ENCODE assay signal across 10 cellular contexts in genomic region chr12:68621092-68622081, GRCh38. TPM values are rescaled to one million over a fixed set of nuclear protein-coding genes. Genes with fewer than 3 reads are reported as not detected.
DNase-seq lines count a peak whose midpoint lies in the region; ATAC-seq, FAIRE-seq and TF ChIP-seq lines count a peak whose summit lies in the region.
"Had no signal": no experiment of that assay in that cellular context is flagged by ENCODE, and none has a peak within 500 bp of the region (broad histone marks: within the 10 kb centered on the region; RNA-seq: fewer than 3 reads in every experiment).

No MANE protein-coding gene starts in this region.

- no peaks in the 10 kb centered on the region for H3K27me3 ChIP-seq in ACC112 (ENCODE audit: insufficient read depth, low read length)
- H3K27me3 ChIP-seq in ovary, result no peaks in the 10 kb centered on the region

- no peak for TF ChIP-seq POLR2A in ovary (IDR thresholded peaks at IDR 0.05)

- intact Hi-C loops in ovary (cut with DNase I), result no loop called here

- H3K4me3 Mint-ChIP-seq in activated T-helper 17 cell treated with anti-CD3 and anti-CD28 coated beads, Interleukin-2, amount 50 U/mL, for 72 hours, result peak overlapping the region; percentile 44
- peak overlapping the region; percentile 1 to 67 (median 34) for H3K4me3 Mint-ChIP-seq in naive B cell

- TF ChIP-seq CTCF in ovary (IDR thresholded peaks at IDR 0.05), result no peak

- no peaks in the 10 kb centered on the region for H3K9me3 ChIP-seq in ovary

- H3K27me3 Mint-ChIP-seq in activated T-helper 17 cell treated with anti-CD3 and anti-CD28 coated beads, Interleukin-2, amount 50 U/mL, for 72 hours, result no peaks in the 10 kb centered on the region
- no peaks in the 10 kb centered on the region for H3K27me3 Mint-ChIP-seq in naive B cell

- WGBS in ovary, 3 donors, result 34 to 56% (median 44%) methylated on average over 1 of the region's 1 CpG

- no peaks in the 10 kb centered on the region for H3K9me3 Mint-ChIP-seq in activated T-helper 17 cell treated with anti-CD3 and anti-CD28 coated beads, Interleukin-2, amount 50 U/mL, for 72 hours
- no peaks in the 10 kb centered on the region for H3K9me3 Mint-ChIP-seq in naive B cell

- peaks cover 99% of the 10 kb centered on the region for H3K36me3 Mint-ChIP-seq in activated T-helper 17 cell treated with anti-CD3 and anti-CD28 coated beads, Interleukin-2, amount 50 U/mL, for 72 hours (ENCODE audit: low read depth)
- H3K36me3 Mint-ChIP-seq in naive B cell, result peaks cover 2 to 12% of the 10 kb centered on the region in 2 donors

- ATAC-seq in activated T-helper 17 cell treated with anti-CD3 and anti-CD28 coated beads, Interleukin-2, amount 50 U/mL, for 72 hours (replicated peaks), result peak; percentile 29
- ATAC-seq in naive B cell (ENCODE audit: low read depth in 2 of 2) (no peak), HG02885 (IDR thresholded peaks at IDR 0.05; ENCODE audit: poor library complexity, unreplicated experiment) (no peak), GM19328 (IDR thresholded peaks at IDR 0.05; ENCODE audit: unreplicated experiment) (no peak)

- DNase-seq in GM18507 (ENCODE audit: extremely low spot score, insufficient read length, low read depth) (no peak), naive B cell (no peak), ovary (no peak)
- DNase-seq in stimulated activated CD4-positive, alpha-beta T cell treated with anti-CD3 and anti-CD28 coated beads, Interleukin-4, amount 100 ng/mL, for 24 hours, result no peak
- DNase-seq: activated CD4-positive, alpha-beta T cell treated with anti-CD3 and anti-CD28 coated beads, Interleukin-2, amount 50 U/mL, for 4 hours; SHP77 had no signal

- H3K36me3 ChIP-seq in ACC112 (ENCODE audit: insufficient read depth, low read length), result peaks cover 19% of the 10 kb centered on the region
- no peaks in the 10 kb centered on the region for H3K36me3 ChIP-seq in ovary

- peak; percentile 49 for FAIRE-seq in GM18507 (lab: Jason Lieb, UNC)

- peaks cover 54% of the 10 kb centered on the region for H3K4me1 Mint-ChIP-seq in activated T-helper 17 cell treated with anti-CD3 and anti-CD28 coated beads, Interleukin-2, amount 50 U/mL, for 72 hours
- H3K4me1 Mint-ChIP-seq in naive B cell, result peaks cover 55 to 88% (median 74%) of the 10 kb centered on the region in 3 donors

- H3K4me3 ChIP-seq in ACC112 (ENCODE audit: low read depth, low read length) (no peak overlapping the region), ovary (no peak overlapping the region)

- peaks cover 98% of the 10 kb centered on the region for H3K79me2 ChIP-seq in ACC112 (ENCODE audit: control insufficient read depth, insufficient read depth, low read length, unreplicated experiment)

- TF ChIP-seq EP300 in ovary (IDR thresholded peaks at IDR 0.05), result no peak

- H2AFZ ChIP-seq in ACC112 (ENCODE audit: low read length, unreplicated experiment), result no peak overlapping the region

- peaks cover 66% of the 10 kb centered on the region for H3K4me1 ChIP-seq in ACC112 (ENCODE audit: control insufficient read depth, insufficient read depth, low read length, unreplicated experiment)
- peaks cover 15% of the 10 kb centered on the region for H3K4me1 ChIP-seq in ovary (ENCODE audit: insufficient read depth)

- peak overlapping the region; percentile 42 for H3K27ac Mint-ChIP-seq in activated T-helper 17 cell treated with anti-CD3 and anti-CD28 coated beads, Interleukin-2, amount 50 U/mL, for 72 hours
- peak overlapping the region; percentile 8 to 91 (median 55) for H3K27ac Mint-ChIP-seq in naive B cell

- H3K27ac ChIP-seq in ACC112 (ENCODE audit: low read depth, low read length) (0 out of 2 replicates have a peak overlapping the region, but pooled peaks have one; percentile 10), ovary (no peak overlapping the region)

RNA-seq across cellular contexts. Expression of gene RAP1B, which starts 10.7 kb away (rescaled TPM):
- 100 to 1,000 TPM; 158 to 238 TPM for total RNA-seq in activated T-helper 17 cell treated with anti-CD3 and anti-CD28 coated beads, Interleukin-2, amount 50 U/mL, for 72 hours
- polyA plus RNA-seq in naive B cell (ENCODE audit: low read depth in 6 of 6), result 100 to 1,000 TPM; 311 to 473 (median 344) TPM
- 100 to 1,000 TPM in 4 of 7 donors, 10 to 100 TPM in 3; 81.9 to 146 (median 107) TPM for total RNA-seq in ovary
- 100 to 1,000 TPM in 1 of 2 donors, 10 to 100 TPM in 1; 81.8 to 195 TPM for polyA plus RNA-seq in ovary
